Comparison of ENCODE assay signal across 9 cellular contexts in genomic region chr20:10578607-10579006, GRCh38.
DNase-seq lines count a peak whose midpoint lies in the region; ATAC-seq and TF ChIP-seq lines count a peak whose summit lies in the region.
"Had no signal": no experiment of that assay in that cellular context is flagged by ENCODE, and none has a peak within 500 bp of the region (broad histone marks: within the 10 kb centered on the region; RNA-seq: fewer than 3 reads in every experiment).

No MANE protein-coding gene starts in this region.

- peak; percentile 78 for ATAC-seq in PC-3

- in situ Hi-C loops in GM23248 (cut with MboI), result no loop called here

- H3K4me1 ChIP-seq in GM23248 (ENCODE audit: insufficient read depth) (peaks cover 39% of the 10 kb centered on the region), PC-3 (ENCODE audit: insufficient read depth, low read length) (peaks cover 71% of the 10 kb centered on the region), fibroblast of lung (ENCODE audit: control insufficient read depth, extremely low read depth, insufficient read depth, low read length) (peaks cover 11% of the 10 kb centered on the region), tibial artery (peaks cover 0 to 44% (median 11%) of the 10 kb centered on the region in 4 donors)

- BruUV-seq in PC-3 (replicated peaks; lab: Mats Ljungman, UMichigan), result no TSS peak

- 48 to 50% methylated on average over 2 of the region's 2 CpGs for WGBS in GM23248 (ENCODE audit: low coverage in 1 of 2, low lambda C conversion rate in 2 of 2, missing lambda C conversion rate in 2 of 2), 2 experiments

- H3K9ac ChIP-seq in GM23248 (no peak overlapping the region), PC-3 (ENCODE audit: low read length) (peak overlapping the region; percentile 82), fibroblast of lung (ENCODE audit: insufficient read depth, low read length) (no peak overlapping the region)

- DNase-seq in DMS153 (lab: John Stamatoyannopoulos, UW) (peak; percentile 72), GM23248 (peak; percentile 38), PC-3 (peak; percentile 96), fibroblast of lung (ENCODE audit: low read depth in 2 of 2) (peak; percentile 59 to 92), amygdala (lab: John Stamatoyannopoulos, UW) (no peak), COR-L47 (lab: John Stamatoyannopoulos, UW) (no peak), tibial artery (no peak), NAMALWA (ENCODE audit: low spot score) (no peak)
- DNase-seq: NCI-H1417 treated with DMSO at 0.1 percent for 48 hours had no signal

- TF ChIP-seq CTCF in PC-3 (conservative IDR thresholded peaks at IDR 0.05; ENCODE audit: low read depth, low read length) (no peak), fibroblast of lung (conservative IDR thresholded peaks at IDR 0.05 in 1 of 2, IDR thresholded peaks at IDR 0.05 in 1 of 2; ENCODE audit: low read depth in 1 of 2, low read length in 2 of 2) (no peak), tibial artery (IDR thresholded peaks at IDR 0.05) (no peak)

- no peaks in the 10 kb centered on the region for H3K79me2 ChIP-seq in GM23248 (ENCODE audit: insufficient read depth)
- H3K79me2 ChIP-seq in PC-3 (ENCODE audit: low read length), result peaks cover 10% of the 10 kb centered on the region; the same call in 1 of the 2 replicates
- no peaks in the 10 kb centered on the region for H3K79me2 ChIP-seq in fibroblast of lung (ENCODE audit: control insufficient read depth, insufficient read depth, low read length)

- H2AFZ ChIP-seq in GM23248 (no peak overlapping the region), PC-3 (ENCODE audit: low read length) (no peak overlapping the region), fibroblast of lung (ENCODE audit: low read length) (no peak overlapping the region)

- H3F3A ChIP-seq in GM23248 (ENCODE audit: insufficient read depth) (peaks cover 33% of the 10 kb centered on the region; the same call in 1 of the 2 replicates), PC-3 (ENCODE audit: low read length, unreplicated experiment) (peaks cover 4% of the 10 kb centered on the region)

- H4K20me1 ChIP-seq in GM23248 (ENCODE audit: insufficient read depth), result no peaks in the 10 kb centered on the region
- no peaks in the 10 kb centered on the region for H4K20me1 ChIP-seq in PC-3 (ENCODE audit: low read length)
- no peaks in the 10 kb centered on the region for H4K20me1 ChIP-seq in fibroblast of lung (ENCODE audit: control insufficient read depth, extremely low read depth, insufficient read depth, low read length)

- H3K4me3 ChIP-seq in GM23248, result no peak overlapping the region
- H3K4me3 ChIP-seq in PC-3 (ENCODE audit: low read length), result peak overlapping the region; percentile 13; the same call in 1 of the 2 replicates
- H3K4me3 ChIP-seq in fibroblast of lung (replicated peaks in 1 of 4; ENCODE audit: control extremely low read depth in 1 of 4, insufficient read depth in 1 of 4, low read depth in 3 of 4, low read length in 4 of 4), result no peak overlapping the region
- no peak overlapping the region for H3K4me3 ChIP-seq in tibial artery

- no peak overlapping the region for H3K4me2 ChIP-seq in GM23248 (ENCODE audit: unreplicated experiment)
- H3K4me2 ChIP-seq in PC-3 (ENCODE audit: low read length), result peak overlapping the region; percentile 61
- no peak overlapping the region for H3K4me2 ChIP-seq in fibroblast of lung (ENCODE audit: extremely low read depth, insufficient read depth, low read length)

- POLR2A ChIA-PET in PC-3 (lab: Charles Lee; ENCODE audit: unreplicated experiment), result interaction anchor here (0.5 kb wide), 3 partner anchors 93 to 1476 kb away, joined by 3 to 6 read pairs (median 3); no protein-coding TSS in a partner anchor

- no peaks in the 10 kb centered on the region for H3K27me3 ChIP-seq in GM23248 (replicated peaks; ENCODE audit: insufficient read depth)
- no peaks in the 10 kb centered on the region for H3K27me3 ChIP-seq in PC-3 (ENCODE audit: low read length)
- no peaks in the 10 kb centered on the region for H3K27me3 ChIP-seq in fibroblast of lung (ENCODE audit: control insufficient read depth, insufficient read depth, low read length)
- no peaks in the 10 kb centered on the region for H3K27me3 ChIP-seq in tibial artery

- H3K36me3 ChIP-seq in GM23248 (ENCODE audit: low read depth), result no peaks in the 10 kb centered on the region
- 0 out of 2 replicates have a peak, but pooled peaks cover 3% of the 10 kb centered on the region for H3K36me3 ChIP-seq in PC-3 (ENCODE audit: low read depth, low read length)
- no peaks in the 10 kb centered on the region for H3K36me3 ChIP-seq in fibroblast of lung (ENCODE audit: control insufficient read depth, insufficient read depth, low read length)
- no peaks in the 10 kb centered on the region for H3K36me3 ChIP-seq in tibial artery

- intact Hi-C loops in PC-3 (cut with micrococcal nuclease) (loop anchor here (1.0 kb wide), 2 partner anchors 19 to 20 kb away; no protein-coding TSS in a partner anchor), tibial artery (cut with DNase I; ENCODE audit: low total_unique reads) (no loop called here)

- H3K9me3 ChIP-seq in GM23248 (ENCODE audit: low read depth) (no peaks in the 10 kb centered on the region), PC-3 (ENCODE audit: low read length) (no peaks in the 10 kb centered on the region), fibroblast of lung (ENCODE audit: control insufficient read depth, insufficient read depth, low read depth, low read length) (no peaks in the 10 kb centered on the region), tibial artery (no peaks in the 10 kb centered on the region)

- H3K9me2 ChIP-seq in GM23248 (ENCODE audit: insufficient read depth) (no peaks in the 10 kb centered on the region), PC-3 (replicated peaks; ENCODE audit: low read length) (no peaks in the 10 kb centered on the region)

- CTCF ChIA-PET in PC-3 (lab: Charles Lee), result interaction anchor here (0.6 to 0.8 kb wide), 2 partner anchors 58 to 1170 kb away, joined by 3 to 4 read pairs; no protein-coding TSS in a partner anchor

- H3K27ac ChIP-seq in GM23248, result no peak overlapping the region
- peak overlapping the region; percentile 97 for H3K27ac ChIP-seq in PC-3 (ENCODE audit: low read length)
- H3K27ac ChIP-seq in fibroblast of lung (ENCODE audit: insufficient read depth, low read length), result no peak overlapping the region
- no peak overlapping the region for H3K27ac ChIP-seq in tibial artery

Comparison
In these comparisons a context has a peak if more than half of its experiments do, and no peak if none do; other contexts are left out.
1. DNase-seq: peak in DMS153 (single experiment), GM23248 (single experiment), PC-3 (single experiment) and fibroblast of lung (2 of 2); none in amygdala (0 of 56), COR-L47 (single experiment), tibial artery (0 of 2) and NAMALWA (single experiment).